Comparison of ENCODE assay signal across 8 cellular contexts in the genomic region with DNA sequence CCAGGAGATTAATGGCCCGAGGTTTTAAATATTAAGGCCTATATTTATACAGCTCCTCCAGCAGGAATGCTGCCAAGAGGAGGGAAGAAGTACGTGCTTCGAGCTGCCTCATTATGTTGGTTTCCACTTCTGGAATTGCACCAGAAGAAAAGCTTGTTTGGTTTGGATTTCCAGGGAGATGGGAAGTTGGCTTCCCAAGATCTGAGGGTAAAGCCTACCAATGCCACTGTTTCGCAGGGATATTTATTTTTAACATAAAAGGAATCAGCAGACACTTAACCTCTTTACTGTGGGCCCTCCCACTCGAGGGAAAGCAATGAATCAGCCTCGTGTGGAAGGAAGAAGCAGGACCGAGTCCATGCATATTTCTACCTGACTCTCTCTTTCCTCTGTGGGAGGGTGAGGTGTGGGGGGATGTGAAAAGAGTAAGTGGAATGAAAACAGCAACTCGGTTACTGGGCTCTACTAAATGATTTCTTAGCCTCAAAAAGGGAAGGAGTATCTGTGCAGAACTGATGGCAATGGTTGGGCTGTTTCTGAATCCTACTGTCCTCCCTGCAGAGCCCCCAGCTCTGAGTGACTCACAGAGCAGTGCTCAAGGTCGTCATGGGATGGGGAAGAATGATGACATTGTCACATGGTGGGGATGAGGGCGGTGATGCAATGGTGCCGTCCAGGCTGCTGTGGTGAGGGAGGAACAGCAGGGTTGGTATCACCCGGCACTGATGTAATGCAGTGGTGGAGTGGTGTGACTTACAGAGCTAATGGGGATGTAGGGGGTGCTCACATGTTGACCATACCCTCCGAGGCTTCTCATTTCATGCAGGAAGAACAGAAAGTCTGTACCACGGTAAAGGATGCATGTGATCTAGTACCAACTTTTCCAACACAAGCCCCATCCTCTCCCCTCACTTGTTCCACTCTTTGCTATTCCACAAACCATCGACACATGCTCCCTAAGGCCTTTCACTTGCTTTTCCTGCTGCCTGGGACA.
DNase-seq lines count a peak whose midpoint lies in the region; ATAC-seq, FAIRE-seq and TF ChIP-seq lines count a peak whose summit lies in the region.

No MANE protein-coding gene starts in this region.

- H2AK5ac ChIP-seq in mesendoderm (ENCODE audit: low read length): no peak overlapping the region

- TF ChIP-seq POLR2A in K562 (conservative IDR thresholded peaks at IDR 0.05): no peak

- H3K36me3 ChIP-seq in K562 (ENCODE audit: control insufficient read depth, insufficient read depth, low read length) (no peaks in the 10 kb centered on the region), mesendoderm (ENCODE audit: control insufficient read depth, insufficient read depth, low read length) (no peaks in the 10 kb centered on the region)

- DNase-seq in stimulated activated CD4-positive, alpha-beta T cell treated with anti-CD3 and anti-CD28 coated beads, Interleukin-15, amount 100 ng/mL, for 24 hours: peak; percentile 68
- no peak for DNase-seq in stimulated activated CD4-positive, alpha-beta T cell treated with anti-CD3 and anti-CD28 coated beads, Interleukin-12 subunit alpha, Interleukin-12 subunit beta, amount 100 ng/mL, for 4 hours
- DNase-seq in K562 (ENCODE audit: extremely low read depth in 1 of 4, low spot score in 3 of 4) (peak in 1 of 4 experiments; percentile 7), mesendoderm (peak; percentile 27), NCI-H187 treated with DMSO at 0.1 percent for 48 hours (lab: John Stamatoyannopoulos, UW) (no peak)
- no peak for DNase-seq in activated CD4-positive, CD25-positive, alpha-beta regulatory T cell treated with anti-CD3 and anti-CD28 coated beads, Interleukin-2, amount 50 U/mL, for 72 hours

- H3K4me3 ChIP-seq in K562 (no peak overlapping the region), mesendoderm (ENCODE audit: low read length) (no peak overlapping the region)

- FAIRE-seq in K562 (lab: Jason Lieb, UNC): no peak

- H4K20me1 ChIP-seq in K562 (replicated peaks; ENCODE audit: control insufficient read depth, insufficient read depth, low read length): no peaks in the 10 kb centered on the region

- TF ChIP-seq CTCF in K562 (IDR thresholded peaks at IDR 0.05 in 2 of 3, conservative IDR thresholded peaks at IDR 0.05 in 1 of 3; ENCODE audit: insufficient read depth in 2 of 3, low read depth in 1 of 3, low read length in 3 of 3): no peak

- BruUV-seq in K562 (replicated peaks; lab: Mats Ljungman, UMichigan): no TSS peak

- H2BK120ac ChIP-seq in mesendoderm (ENCODE audit: low read depth, low read length): no peak overlapping the region

- no peak overlapping the region for H3K9ac ChIP-seq in K562 (ENCODE audit: insufficient read depth in 1 of 2, low read depth in 2 of 2, low read length in 2 of 2)
- no peak overlapping the region for H3K9ac ChIP-seq in mesendoderm (ENCODE audit: low read length)

- peaks cover 15 to 38% of the 10 kb centered on the region in 2 experiments for H3K27me3 ChIP-seq in K562 (ENCODE audit: control insufficient read depth in 2 of 2, insufficient read depth in 2 of 2, low read length in 2 of 2)
- H3K27me3 ChIP-seq in mesendoderm (ENCODE audit: insufficient read depth, low read length, poor library complexity): no peaks in the 10 kb centered on the region

- 0% methylated on average over 15 of the region's 15 CpGs for WGBS in K562 (ENCODE audit: insufficient coverage, low coverage, missing lambda C conversion rate)
- WGBS in mesendoderm (ENCODE audit: extremely low coverage, insufficient coverage, low lambda C conversion rate): no CpG with 5 or more reads among the region's 15 CpGs

- no peak overlapping the region for H3K18ac ChIP-seq in mesendoderm (ENCODE audit: low read length)

- POLR2A ChIA-PET in K562 (lab: Yijun Ruan, JAX): interaction anchor here (0.5 kb wide), 1 partner anchor 59 kb away, joined by 4 read pairs; no protein-coding TSS in a partner anchor

- no peaks in the 10 kb centered on the region for H3K79me1 ChIP-seq in mesendoderm (ENCODE audit: low read length)

- no peak overlapping the region for H4K8ac ChIP-seq in mesendoderm (ENCODE audit: low read depth, low read length)

- no peak overlapping the region for H2AFZ ChIP-seq in K562 (ENCODE audit: low read depth, low read length)

- no peaks in the 10 kb centered on the region for H3K79me2 ChIP-seq in K562 (ENCODE audit: control insufficient read depth, insufficient read depth, low read length)
- no peaks in the 10 kb centered on the region for H3K79me2 ChIP-seq in mesendoderm (ENCODE audit: control insufficient read depth, insufficient read depth, low read length)

- H3K23ac ChIP-seq in mesendoderm (ENCODE audit: low read length): no peak overlapping the region

- H3K4me2 ChIP-seq in K562 (ENCODE audit: insufficient read depth, low read length): no peak overlapping the region
- H3K4me2 ChIP-seq in mesendoderm (ENCODE audit: low read length): no peak overlapping the region

- H3K27ac ChIP-seq in K562 (ENCODE audit: extremely low read depth, low read depth, low read length): no peak overlapping the region
- no peak overlapping the region for H3K27ac ChIP-seq in mesendoderm (ENCODE audit: low read depth, low read length)

- 0 out of 2 replicates have a peak, but pooled peaks have one; percentile 21 for TF ChIP-seq EP300 in K562 (IDR thresholded peaks at IDR 0.05; ENCODE audit: low read length)

- no peak overlapping the region for H4K5ac ChIP-seq in mesendoderm (ENCODE audit: low read length)

- no peak overlapping the region for H2BK15ac ChIP-seq in mesendoderm (replicated peaks; ENCODE audit: low read depth)

- TF ChIP-seq RAD21 in K562 (CRISPR knock-in tag; conservative IDR thresholded peaks at IDR 0.05 in 1 of 2, IDR thresholded peaks at IDR 0.05 in 1 of 2): no peak

- H3K4me1 ChIP-seq in K562 (replicated peaks in 1 of 2; ENCODE audit: control insufficient read depth in 2 of 2, insufficient read depth in 2 of 2, low read length in 2 of 2): no peaks in the 10 kb centered on the region
- H3K4me1 ChIP-seq in mesendoderm (ENCODE audit: control insufficient read depth, low read depth, low read length): no peaks in the 10 kb centered on the region

- no peak overlapping the region for H3K4ac ChIP-seq in mesendoderm (ENCODE audit: low read depth, low read length)

- ATAC-seq in K562: peak; percentile 41; the same call in 2 of the 3 replicates
- ATAC-seq in HG03378 (IDR thresholded peaks at IDR 0.05; ENCODE audit: unreplicated experiment): no peak
- ATAC-seq in HG03432 (IDR thresholded peaks at IDR 0.05; ENCODE audit: unreplicated experiment): no peak

- no peaks in the 10 kb centered on the region for H3K9me1 ChIP-seq in K562 (ENCODE audit: control insufficient read depth, insufficient read depth, low read length)

- H2BK5ac ChIP-seq in mesendoderm (ENCODE audit: low read length): no peak overlapping the region

- intact Hi-C loops in K562 (cut with micrococcal nuclease): no loop called here

- in situ Hi-C loops in K562 (cut with MboI): no loop called here

- CTCF ChIA-PET in K562 (lab: Yijun Ruan, JAX; ENCODE audit: low intra/inter-chr PET ratio): no interaction called here

- H3K56ac ChIP-seq in mesendoderm (ENCODE audit: low read length): no peak overlapping the region

- no peaks in the 10 kb centered on the region for H3K9me3 ChIP-seq in K562 (replicated peaks; ENCODE audit: control insufficient read depth, insufficient read depth, low read depth, low read length)

TF ChIP-seq in K562, 482 proteins besides CTCF, POLR2A, EP300 and RAD21 (continues in another document):
- TF ChIP-seq, protein P1, sequence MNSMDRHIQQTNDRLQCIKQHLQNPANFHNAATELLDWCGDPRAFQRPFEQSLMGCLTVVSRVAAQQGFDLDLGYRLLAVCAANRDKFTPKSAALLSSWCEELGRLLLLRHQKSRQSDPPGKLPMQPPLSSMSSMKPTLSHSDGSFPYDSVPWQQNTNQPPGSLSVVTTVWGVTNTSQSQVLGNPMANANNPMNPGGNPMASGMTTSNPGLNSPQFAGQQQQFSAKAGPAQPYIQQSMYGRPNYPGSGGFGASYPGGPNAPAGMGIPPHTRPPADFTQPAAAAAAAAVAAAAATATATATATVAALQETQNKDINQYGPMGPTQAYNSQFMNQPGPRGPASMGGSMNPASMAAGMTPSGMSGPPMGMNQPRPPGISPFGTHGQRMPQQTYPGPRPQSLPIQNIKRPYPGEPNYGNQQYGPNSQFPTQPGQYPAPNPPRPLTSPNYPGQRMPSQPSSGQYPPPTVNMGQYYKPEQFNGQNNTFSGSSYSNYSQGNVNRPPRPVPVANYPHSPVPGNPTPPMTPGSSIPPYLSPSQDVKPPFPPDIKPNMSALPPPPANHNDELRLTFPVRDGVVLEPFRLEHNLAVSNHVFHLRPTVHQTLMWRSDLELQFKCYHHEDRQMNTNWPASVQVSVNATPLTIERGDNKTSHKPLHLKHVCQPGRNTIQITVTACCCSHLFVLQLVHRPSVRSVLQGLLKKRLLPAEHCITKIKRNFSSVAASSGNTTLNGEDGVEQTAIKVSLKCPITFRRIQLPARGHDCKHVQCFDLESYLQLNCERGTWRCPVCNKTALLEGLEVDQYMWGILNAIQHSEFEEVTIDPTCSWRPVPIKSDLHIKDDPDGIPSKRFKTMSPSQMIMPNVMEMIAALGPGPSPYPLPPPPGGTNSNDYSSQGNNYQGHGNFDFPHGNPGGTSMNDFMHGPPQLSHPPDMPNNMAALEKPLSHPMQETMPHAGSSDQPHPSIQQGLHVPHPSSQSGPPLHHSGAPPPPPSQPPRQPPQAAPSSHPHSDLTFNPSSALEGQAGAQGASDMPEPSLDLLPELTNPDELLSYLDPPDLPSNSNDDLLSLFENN (IDR thresholded peaks at IDR 0.05; ENCODE audit: low read depth in 2 of 2, low read length in 2 of 2): no peak
- TF ChIP-seq, protein P2, sequence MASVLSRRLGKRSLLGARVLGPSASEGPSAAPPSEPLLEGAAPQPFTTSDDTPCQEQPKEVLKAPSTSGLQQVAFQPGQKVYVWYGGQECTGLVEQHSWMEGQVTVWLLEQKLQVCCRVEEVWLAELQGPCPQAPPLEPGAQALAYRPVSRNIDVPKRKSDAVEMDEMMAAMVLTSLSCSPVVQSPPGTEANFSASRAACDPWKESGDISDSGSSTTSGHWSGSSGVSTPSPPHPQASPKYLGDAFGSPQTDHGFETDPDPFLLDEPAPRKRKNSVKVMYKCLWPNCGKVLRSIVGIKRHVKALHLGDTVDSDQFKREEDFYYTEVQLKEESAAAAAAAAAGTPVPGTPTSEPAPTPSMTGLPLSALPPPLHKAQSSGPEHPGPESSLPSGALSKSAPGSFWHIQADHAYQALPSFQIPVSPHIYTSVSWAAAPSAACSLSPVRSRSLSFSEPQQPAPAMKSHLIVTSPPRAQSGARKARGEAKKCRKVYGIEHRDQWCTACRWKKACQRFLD (CRISPR knock-in tag; IDR thresholded peaks at IDR 0.05): peak; percentile 38; the same call in 1 of the 2 replicates
- TF ChIP-seq BACH1 (tag; IDR thresholded peaks at IDR 0.05) (peak; percentile 74; the same call in 1 of the 2 replicates), CEBPG (CRISPR knock-in tag; IDR thresholded peaks at IDR 0.05) (0 out of 2 replicates have a peak, but pooled peaks have one; percentile 34), CEBPG (tag; conservative IDR thresholded peaks at IDR 0.05 in 1 of 2, IDR thresholded peaks at IDR 0.05 in 1 of 2) (peak; percentile 93 to 98), L3MBTL2 (IDR thresholded peaks at IDR 0.05) (peak; percentile 31; the same call in 1 of the 2 replicates)

Comparison
In these comparisons a context has a peak if more than half of its experiments do, and no peak if none do; other contexts are left out.
1. DNase-seq: peak in stimulated activated CD4-positive, alpha-beta T cell treated with anti-CD3 and anti-CD28 coated beads, Interleukin-15, amount 100 ng/mL, for 24 hours (single experiment) and mesendoderm (single experiment); none in stimulated activated CD4-positive, alpha-beta T cell treated with anti-CD3 and anti-CD28 coated beads, Interleukin-12 subunit alpha, Interleukin-12 subunit beta, amount 100 ng/mL, for 4 hours (single experiment), activated CD4-positive, CD25-positive, alpha-beta regulatory T cell treated with anti-CD3 and anti-CD28 coated beads, Interleukin-2, amount 50 U/mL, for 72 hours (single experiment) and NCI-H187 treated with DMSO at 0.1 percent for 48 hours (single experiment).